ENCODE assay signal across 8 cellular contexts in genomic region chr3:28667646-28668376, GRCh38.
DNase-seq lines count a peak whose midpoint lies in the region; ATAC-seq, FAIRE-seq and TF ChIP-seq lines count a peak whose summit lies in the region.

No MANE protein-coding gene starts in this region.

- no peak for FAIRE-seq in HTR-8/SVneo (lab: Jason Lieb, UNC)

- H3K36me3 ChIP-seq in GM06990 (ENCODE audit: control insufficient read depth, insufficient read depth, low read length): no peaks in the 10 kb centered on the region
- H3K36me3 ChIP-seq in PC-9 (ENCODE audit: low read depth): no peaks in the 10 kb centered on the region

- H3K4me3 ChIP-seq in GM06990 (replicated peaks; ENCODE audit: low read depth, low read length) (peak overlapping the region; percentile 12; the same call in 1 of the 2 replicates), PC-9 (no peak overlapping the region)

- POLR2A ChIA-PET in PC-9 (lab: Charles Lee; ENCODE audit: unreplicated experiment): no interaction called here

- no TSS peak for BruUV-seq in PC-9 (replicated peaks; lab: Mats Ljungman, UMichigan)

- intact Hi-C loops in PC-9 (cut with micrococcal nuclease; ENCODE audit: unreplicated experiment) (loop anchor here (5.0 kb wide), 1 partner anchor 1094 kb away; no protein-coding TSS in a partner anchor), Right ventricle myocardium superior (cut with DNase I) (no loop called here)

- no peaks in the 10 kb centered on the region for H3K9me3 ChIP-seq in PC-9 (ENCODE audit: insufficient read depth, low read depth)

- ATAC-seq in GM21619 (IDR thresholded peaks at IDR 0.05; ENCODE audit: unreplicated experiment) (peak; percentile 95), Right ventricle myocardium superior (ENCODE audit: poor library complexity) (peak; percentile 93)

- no peak overlapping the region for H3K4me2 ChIP-seq in PC-9

- H3K27ac ChIP-seq in PC-9: no peak overlapping the region

- H3K4me1 ChIP-seq in PC-9 (replicated peaks; ENCODE audit: insufficient read depth): no peaks in the 10 kb centered on the region

- H3K79me2 ChIP-seq in PC-9 (ENCODE audit: low read depth): no peaks in the 10 kb centered on the region

- no peaks in the 10 kb centered on the region for H3K9me2 ChIP-seq in PC-9 (ENCODE audit: insufficient read depth)

- no peaks in the 10 kb centered on the region; the same call in 1 of the 2 replicates for H3K27me3 ChIP-seq in GM06990 (replicated peaks; ENCODE audit: control insufficient read depth, insufficient read depth, low read length)
- H3K27me3 ChIP-seq in PC-9 (ENCODE audit: insufficient read depth, low read depth): no peaks in the 10 kb centered on the region; the same call in 1 of the 2 replicates

- DNase-seq in GM06990 (ENCODE audit: extremely low read depth, insufficient read length): peak; percentile 39
- DNase-seq in HTR-8/SVneo (ENCODE audit: insufficient read length, low spot score): peak; percentile 40
- peak in 1 of 2 experiments; percentile 53 for DNase-seq in PC-9
- DNase-seq in activated T-helper 9 cell treated with anti-CD3 and anti-CD28 coated beads, Interleukin-2, amount 50 U/mL, for 16 hours (ENCODE audit: low read depth): peak; percentile 7
- peak; percentile 63 for DNase-seq in Right ventricle myocardium superior
- DNase-seq in putamen (ENCODE audit: low spot score): peak; percentile 42
- DNase-seq in central memory CD4-positive, alpha-beta T cell: no peak

- TF ChIP-seq CTCF in GM06990 (IDR thresholded peaks at IDR 0.05; ENCODE audit: insufficient read depth, low read length, poor library complexity, severe bottlenecking): peak; percentile 85
- peak; percentile 82 for TF ChIP-seq CTCF in PC-9 (conservative IDR thresholded peaks at IDR 0.05)

- H2AFZ ChIP-seq in PC-9: no peak overlapping the region

- CTCF ChIA-PET in PC-9 (lab: Charles Lee): interaction anchor here (0.6 to 1.1 kb wide), 4 partner anchors 82 to 1097 kb away, joined by 3 read pairs; partner anchors contain the start of genes AZI2 and ZCWPW2

- H4K20me1 ChIP-seq in PC-9 (ENCODE audit: insufficient read depth): no peaks in the 10 kb centered on the region

- H3F3A ChIP-seq in PC-9 (ENCODE audit: insufficient read depth, low read depth): no peaks in the 10 kb centered on the region
